In the genomic region with DNA sequence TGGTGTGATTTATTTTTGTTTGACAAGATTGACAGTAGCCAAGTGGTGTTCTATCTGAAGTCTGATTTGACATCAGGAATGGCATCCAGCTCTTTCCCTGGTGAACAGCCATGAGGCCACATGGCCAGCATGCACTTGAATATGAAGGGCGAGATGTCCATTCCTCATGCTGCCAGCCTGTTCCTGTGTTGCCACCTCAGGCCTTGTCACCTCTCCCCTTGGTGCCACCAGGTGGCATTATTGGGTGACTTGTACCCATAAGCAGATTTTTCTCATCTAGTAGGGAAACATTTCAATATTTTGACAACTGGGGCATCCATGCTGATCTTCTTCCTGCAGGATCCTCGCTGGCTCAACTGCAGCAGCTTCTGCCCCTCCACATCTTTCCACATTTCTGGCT, we compare ENCODE assay signal across 8 cellular contexts.
DNase-seq lines count a peak whose midpoint lies in the region; TF ChIP-seq lines count a peak whose summit lies in the region.

No MANE protein-coding gene starts in this region.

- H3K27ac ChIP-seq in breast epithelium (no peak overlapping the region), transverse colon (no peak overlapping the region), testis (no peak overlapping the region), hepatocyte (no peak overlapping the region)

- no peaks in the 10 kb centered on the region for H4K20me1 ChIP-seq in hepatocyte (ENCODE audit: insufficient read depth, poor library complexity, severe bottlenecking)

- no peak overlapping the region for H2AFZ ChIP-seq in hepatocyte

- H3K4me1 ChIP-seq in breast epithelium, result no peaks in the 10 kb centered on the region
- no peaks in the 10 kb centered on the region for H3K4me1 ChIP-seq in transverse colon
- H3K4me1 ChIP-seq in testis, result no peaks in the 10 kb centered on the region
- H3K4me1 ChIP-seq in hepatocyte (ENCODE audit: insufficient read depth), result no peaks in the 10 kb centered on the region

- TF ChIP-seq POLR2A in breast epithelium (IDR thresholded peaks at IDR 0.05) (no peak), transverse colon (IDR thresholded peaks at IDR 0.05) (no peak), testis (IDR thresholded peaks at IDR 0.05) (no peak)

- H3K4me3 ChIP-seq in breast epithelium, result no peak overlapping the region
- H3K4me3 ChIP-seq in epithelial cell of esophagus (ENCODE audit: low read length), result no peak overlapping the region
- H3K4me3 ChIP-seq in transverse colon, result no peak overlapping the region
- H3K4me3 ChIP-seq in testis, result no peak overlapping the region
- no peak overlapping the region for H3K4me3 ChIP-seq in hepatocyte

- peaks cover 27% of the 10 kb centered on the region for H3K27me3 Mint-ChIP-seq in MCF 10A (ENCODE audit: insufficient read depth, unreplicated experiment)

- H3K27ac Mint-ChIP-seq in MCF 10A (ENCODE audit: low read depth, unreplicated experiment), result no peak overlapping the region

- H3K36me3 ChIP-seq in breast epithelium (no peaks in the 10 kb centered on the region), transverse colon (no peaks in the 10 kb centered on the region), testis (ENCODE audit: low read depth, missing control alignments) (no peaks in the 10 kb centered on the region), hepatocyte (replicated peaks; ENCODE audit: insufficient read depth, low read depth) (no peaks in the 10 kb centered on the region)

- intact Hi-C loops in MCF 10A (cut with micrococcal nuclease), result loop anchor here (5.0 kb wide), 1 partner anchor 567 kb away; no protein-coding TSS in a partner anchor
- intact Hi-C loops in breast epithelium (cut with DNase I; ENCODE audit: low total_unique reads), result no loop called here
- intact Hi-C loops in transverse colon (cut with DNase I; ENCODE audit: low total_unique reads), result no loop called here
- intact Hi-C loops in testis (cut with DNase I; ENCODE audit: low total_unique reads), result no loop called here

- in situ Hi-C loops in transverse colon (cut with MboI; ENCODE audit: low pct_ligation_motif_present in 1 of 4, low pct_unique_long_range_greater_than_20kb in 1 of 4, low sequenced_read_pairs in 3 of 4), result no loop called here

- H3K36me3 Mint-ChIP-seq in MCF 10A (ENCODE audit: insufficient read depth, unreplicated experiment), result no peaks in the 10 kb centered on the region

- H3K4me3 Mint-ChIP-seq in MCF 10A (ENCODE audit: unreplicated experiment), result no peak overlapping the region

- H3K79me2 ChIP-seq in hepatocyte, result no peaks in the 10 kb centered on the region

- no peak for TF ChIP-seq EP300 in transverse colon (IDR thresholded peaks at IDR 0.05; ENCODE audit: low read depth)

- WGBS in transverse colon (ENCODE audit: low coverage in 1 of 2), 2 donors, result 59 to 67% methylated on average over 1 to 2 of the region's 2 CpGs
- WGBS in testis, 2 donors, result 89 to 94% methylated on average over 2 of the region's 2 CpGs
- 91% methylated on average over 2 of the region's 2 CpGs for WGBS in hepatocyte (ENCODE audit: low lambda C conversion rate, missing lambda C conversion rate)

- H3K27me3 ChIP-seq in breast epithelium (no peaks in the 10 kb centered on the region), transverse colon (no peaks in the 10 kb centered on the region), testis (no peaks in the 10 kb centered on the region), hepatocyte (no peaks in the 10 kb centered on the region)

- H3K9me3 ChIP-seq in breast epithelium (no peaks in the 10 kb centered on the region), transverse colon (no peaks in the 10 kb centered on the region), testis (no peaks in the 10 kb centered on the region), hepatocyte (ENCODE audit: low read depth) (no peaks in the 10 kb centered on the region)

- peak; percentile 45 for DNase-seq in MCF 10A (ENCODE audit: unreplicated experiment)
- DNase-seq in breast epithelium (ENCODE audit: low spot score in 2 of 2), result no peak
- DNase-seq in NCI-H748 treated with DMSO at 0.1 percent for 48 hours (lab: John Stamatoyannopoulos, UW), result peak; percentile 6
- peak; percentile 45 for DNase-seq in epithelial cell of esophagus (ENCODE audit: low read depth)
- DNase-seq in transverse colon, result no peak
- no peak for DNase-seq in testis
- no peak for DNase-seq in hepatocyte (ENCODE audit: low spot score)
- no peak for DNase-seq in middle frontal gyrus (ENCODE audit: extremely low spot score, low spot score)

- TF ChIP-seq CTCF in MCF 10A (IDR thresholded peaks at IDR 0.05; ENCODE audit: unreplicated experiment), result no peak
- TF ChIP-seq CTCF in breast epithelium (IDR thresholded peaks at IDR 0.05), result peak in 1 of 3 donors; percentile 38
- peak; percentile 57 for TF ChIP-seq CTCF in epithelial cell of esophagus (IDR thresholded peaks at IDR 0.05; ENCODE audit: insufficient read depth, low read depth, low read length, missing control alignments)
- peak; percentile 16 to 43 (median 26) for TF ChIP-seq CTCF in transverse colon (IDR thresholded peaks at IDR 0.05)
- peak in 1 of 3 experiments; percentile 9 for TF ChIP-seq CTCF in testis (IDR thresholded peaks at IDR 0.05)
- no peak for TF ChIP-seq CTCF in hepatocyte (IDR thresholded peaks at IDR 0.05; ENCODE audit: poor library complexity)

- H3K9me3 Mint-ChIP-seq in MCF 10A (ENCODE audit: unreplicated experiment), result no peaks in the 10 kb centered on the region

- H3K4me2 ChIP-seq in hepatocyte, result no peak overlapping the region

- POLR2A ChIA-PET in MCF 10A (lab: Yijun Ruan, JAX), result interaction anchor here (0.7 kb wide), 1 partner anchor 145 kb away, joined by 3 read pairs; no protein-coding TSS in a partner anchor

- CTCF ChIA-PET in MCF 10A (lab: Yijun Ruan, JAX), result interaction anchor here (0.7 to 2.4 kb wide), 7 partner anchors 18 to 563 kb away, joined by 3 to 11 read pairs (median 3); no protein-coding TSS in a partner anchor

- no peaks in the 10 kb centered on the region for H3K4me1 Mint-ChIP-seq in MCF 10A (ENCODE audit: insufficient read depth, unreplicated experiment)

- BruUV-seq in MCF 10A (replicated peaks; lab: Mats Ljungman, UMichigan), result no TSS peak

- no peaks in the 10 kb centered on the region for H3K9me2 ChIP-seq in hepatocyte (replicated peaks; ENCODE audit: insufficient read depth)

Comparison
In these comparisons a context has a peak if more than half of its experiments do, and no peak if none do; other contexts are left out.
1. DNase-seq: peak in MCF 10A (single experiment), NCI-H748 treated with DMSO at 0.1 percent for 48 hours (single experiment) and epithelial cell of esophagus (single experiment); none in breast epithelium (0 of 2), transverse colon (single experiment), testis (single experiment), hepatocyte (single experiment) and middle frontal gyrus (single experiment).
2. CTCF ChIP-seq: peak in epithelial cell of esophagus (single experiment) and transverse colon (5 of 5); none in MCF 10A (single experiment) and hepatocyte (single experiment).